Comparison of ENCODE assay signal across 3 cellular contexts in genomic region chr9:105251733-105252404, GRCh38.
TF ChIP-seq lines count a peak whose summit lies in the region.

No MANE protein-coding gene starts in this region.

TF ChIP-seq in GM12878, 131 proteins besides CTCF, POLR2A, EP300 and RAD21:
- TF ChIP-seq BHLHE40 (IDR thresholded peaks at IDR 0.05; ENCODE audit: borderline replicate concordance in 1 of 2, low read depth in 2 of 2, low read length in 1 of 2) (no peak), CUX1 (IDR thresholded peaks at IDR 0.05; ENCODE audit: insufficient replicate concordance, low read depth, low read length) (no peak), ZNF207 (IDR thresholded peaks at IDR 0.05; ENCODE audit: borderline replicate concordance) (no peak), GABPA (IDR thresholded peaks at IDR 0.05; ENCODE audit: low read depth) (no peak), STAT3 (IDR thresholded peaks at IDR 0.05; ENCODE audit: low read depth, low read length) (no peak), SMARCA5 (IDR thresholded peaks at IDR 0.05) (no peak), ZNF622 (IDR thresholded peaks at IDR 0.05) (no peak), ATF7 (IDR thresholded peaks at IDR 0.05; ENCODE audit: low read depth) (no peak)

TF ChIP-seq in HepG2, 621 proteins besides CTCF, POLR2A, EP300 and RAD21 (continues in another document):
- TF ChIP-seq BCL6 (CRISPR knock-in tag; IDR thresholded peaks at IDR 0.05) (peak; percentile 49; the same call in 1 of the 2 replicates), ZBTB49 (CRISPR knock-in tag; IDR thresholded peaks at IDR 0.05; ENCODE audit: borderline replicate concordance) (no peak), RAD51 (IDR thresholded peaks at IDR 0.05; ENCODE audit: borderline replicate concordance) (no peak), E2F5 (CRISPR knock-in tag; conservative IDR thresholded peaks at IDR 0.05) (no peak), ZSCAN21 (CRISPR knock-in tag; IDR thresholded peaks at IDR 0.05; ENCODE audit: borderline replicate concordance) (no peak), HMGXB4 (CRISPR knock-in tag; IDR thresholded peaks at IDR 0.05; ENCODE audit: borderline replicate concordance in 1 of 2, low read depth in 1 of 2) (peak; percentile 28 to 45; a peak in 2 of 4 replicates), DMAP1 (CRISPR knock-in tag; IDR thresholded peaks at IDR 0.05) (0 out of 2 replicates have a peak, but pooled peaks have one; percentile 2), FOXK1 (CRISPR knock-in tag; IDR thresholded peaks at IDR 0.05; ENCODE audit: borderline replicate concordance, low read depth) (peak; percentile 68; the same call in 1 of the 2 replicates), ZNF850 (CRISPR knock-in tag; conservative IDR thresholded peaks at IDR 0.05) (no peak), ZNF816 (CRISPR knock-in tag; IDR thresholded peaks at IDR 0.05; ENCODE audit: borderline replicate concordance) (no peak), CREM (IDR thresholded peaks at IDR 0.05) (peak; percentile 56), CREM (CRISPR knock-in tag; IDR thresholded peaks at IDR 0.05) (no peak), NFYB (CRISPR knock-in tag; IDR thresholded peaks at IDR 0.05) (no peak), RCOR2 (CRISPR knock-in tag; IDR thresholded peaks at IDR 0.05) (peak; percentile 61), KLF9 (CRISPR knock-in tag; IDR thresholded peaks at IDR 0.05; ENCODE audit: low read depth) (0 out of 2 replicates have a peak, but pooled peaks have one; percentile 32), KLF13 (CRISPR knock-in tag; IDR thresholded peaks at IDR 0.05) (no peak), ZNF619 (CRISPR knock-in tag; IDR thresholded peaks at IDR 0.05) (no peak), MED1 (CRISPR knock-in tag; IDR thresholded peaks at IDR 0.05) (peak; percentile 78), ZGPAT (CRISPR knock-in tag; IDR thresholded peaks at IDR 0.05) (peak; percentile 58; the same call in 1 of the 2 replicates), FLYWCH1 (CRISPR knock-in tag; IDR thresholded peaks at IDR 0.05) (no peak)

TF ChIP-seq in HEK293T, 16 proteins besides CTCF, POLR2A, EP300 and RAD21:
- no peak for TF ChIP-seq ARNT (IDR thresholded peaks at IDR 0.05)
- no peak for TF ChIP-seq ZNF384 (IDR thresholded peaks at IDR 0.05)
- no peak for TF ChIP-seq ELF4 (IDR thresholded peaks at IDR 0.05)
- TF ChIP-seq SP1 (IDR thresholded peaks at IDR 0.05) = no peak
- TF ChIP-seq, protein P1, sequence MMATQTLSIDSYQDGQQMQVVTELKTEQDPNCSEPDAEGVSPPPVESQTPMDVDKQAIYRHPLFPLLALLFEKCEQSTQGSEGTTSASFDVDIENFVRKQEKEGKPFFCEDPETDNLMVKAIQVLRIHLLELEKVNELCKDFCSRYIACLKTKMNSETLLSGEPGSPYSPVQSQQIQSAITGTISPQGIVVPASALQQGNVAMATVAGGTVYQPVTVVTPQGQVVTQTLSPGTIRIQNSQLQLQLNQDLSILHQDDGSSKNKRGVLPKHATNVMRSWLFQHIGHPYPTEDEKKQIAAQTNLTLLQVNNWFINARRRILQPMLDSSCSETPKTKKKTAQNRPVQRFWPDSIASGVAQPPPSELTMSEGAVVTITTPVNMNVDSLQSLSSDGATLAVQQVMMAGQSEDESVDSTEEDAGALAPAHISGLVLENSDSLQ (IDR thresholded peaks at IDR 0.05) = no peak
- no peak for TF ChIP-seq CTBP1 (IDR thresholded peaks at IDR 0.05; ENCODE audit: borderline replicate concordance)
- TF ChIP-seq NFRKB (IDR thresholded peaks at IDR 0.05) = no peak
- TF ChIP-seq FOXA1 (IDR thresholded peaks at IDR 0.05) = no peak
- no peak for TF ChIP-seq BHLHE40 (IDR thresholded peaks at IDR 0.05; ENCODE audit: borderline replicate concordance)
- no peak for TF ChIP-seq LEF1 (IDR thresholded peaks at IDR 0.05; ENCODE audit: borderline replicate concordance)
- TF ChIP-seq HDGF (IDR thresholded peaks at IDR 0.05; ENCODE audit: borderline replicate concordance) = no peak
- TF ChIP-seq TARDBP (IDR thresholded peaks at IDR 0.05) = no peak
- TF ChIP-seq SUZ12 (IDR thresholded peaks at IDR 0.05) = no peak
- no peak for TF ChIP-seq FOXK2 (IDR thresholded peaks at IDR 0.05)
- TF ChIP-seq FOXM1 (IDR thresholded peaks at IDR 0.05; ENCODE audit: borderline replicate concordance) = no peak
- no peak for TF ChIP-seq L3MBTL2 (conservative IDR thresholded peaks at IDR 0.05)
